ENCODE assay signal across 8 cellular contexts in the genomic region with DNA sequence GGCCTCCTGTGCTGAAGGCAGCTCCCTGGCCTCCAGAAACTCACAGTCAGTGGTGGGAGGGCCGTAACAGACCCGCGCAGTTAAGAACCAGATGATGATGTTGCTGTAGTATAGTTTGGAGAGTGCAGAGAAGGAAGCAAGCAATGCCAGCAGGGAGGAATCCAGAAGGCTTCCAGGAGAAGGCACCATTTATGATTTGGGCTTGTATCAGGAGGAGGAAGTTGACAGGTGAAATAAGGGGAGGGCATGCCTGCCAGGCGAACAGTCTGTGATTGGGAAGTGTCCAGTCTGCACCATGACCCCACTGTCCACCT. TPM values are rescaled to one million over a fixed set of nuclear protein-coding genes. Genes with fewer than 3 reads are reported as not detected.
DNase-seq lines count a peak whose midpoint lies in the region; ATAC-seq and TF ChIP-seq lines count a peak whose summit lies in the region.

No MANE protein-coding gene starts in this region.

- DNase-seq in DMS53 treated with DMSO at 0.1 percent for 48 hours (lab: John Stamatoyannopoulos, UW; ENCODE audit: unreplicated experiment) (peak; percentile 33), DMS53 (lab: John Stamatoyannopoulos, UW) (no peak), glutamatergic neuron (no peak), spleen (no peak), erythroblast (lab: John Stamatoyannopoulos, UW) (no peak)
- DNase-seq in activated CD4-positive, alpha-beta memory T cell treated with anti-CD3 and anti-CD28 coated beads, Interleukin-2, amount 10 ng/mL, durations not matched to agents 7 days and 5 days, result no peak

- peaks cover 50% of the 10 kb centered on the region for H3K4me1 Mint-ChIP-seq in activated CD4-positive, alpha-beta memory T cell treated with anti-CD3 and anti-CD28 coated beads, Interleukin-2, amount 10 ng/mL, durations not matched to agents 7 days and 5 days
- H3K4me1 Mint-ChIP-seq in glutamatergic neuron (ENCODE audit: low read depth, unreplicated experiment), result peaks cover 9% of the 10 kb centered on the region

- no peaks in the 10 kb centered on the region for H3K36me3 Mint-ChIP-seq in activated CD4-positive, alpha-beta memory T cell treated with anti-CD3 and anti-CD28 coated beads, Interleukin-2, amount 10 ng/mL, durations not matched to agents 7 days and 5 days (ENCODE audit: low read depth)
- H3K36me3 Mint-ChIP-seq in glutamatergic neuron (ENCODE audit: unreplicated experiment), result no peaks in the 10 kb centered on the region

- H3K27me3 ChIP-seq in spleen (replicated peaks in 1 of 7), result peaks cover 0 to 8% (median 0%) of the 10 kb centered on the region in 7 donors

- CTCF ChIA-PET in activated CD4-positive, alpha-beta memory T cell treated with anti-CD3 and anti-CD28 coated beads, Interleukin-2, amount 10 ng/mL, durations not matched to agents 7 days and 5 days (lab: Charles Lee), result interaction anchor here (0.9 to 3.3 kb wide), 4 partner anchors 8 to 15 kb away, joined by 3 to 17 read pairs (median 6); a partner anchor contains a TSS

- no peak for TF ChIP-seq POLR2A in spleen (IDR thresholded peaks at IDR 0.05)
- no peak for TF ChIP-seq POLR2A in erythroblast (IDR thresholded peaks at IDR 0.05; ENCODE audit: low read length)

- H3K9me3 Mint-ChIP-seq in activated CD4-positive, alpha-beta memory T cell treated with anti-CD3 and anti-CD28 coated beads, Interleukin-2, amount 10 ng/mL, durations not matched to agents 7 days and 5 days, result no peaks in the 10 kb centered on the region
- peaks cover 3% of the 10 kb centered on the region for H3K9me3 Mint-ChIP-seq in glutamatergic neuron (ENCODE audit: unreplicated experiment)

- no peak for TF ChIP-seq CTCF in glutamatergic neuron (IDR thresholded peaks at IDR 0.05; ENCODE audit: partially characterized antibody, unreplicated experiment)
- TF ChIP-seq CTCF in spleen (IDR thresholded peaks at IDR 0.05 in 8 of 11, conservative IDR thresholded peaks at IDR 0.05 in 3 of 11), result no peak

- peaks cover 2% of the 10 kb centered on the region for H3K27me3 Mint-ChIP-seq in activated CD4-positive, alpha-beta memory T cell treated with anti-CD3 and anti-CD28 coated beads, Interleukin-2, amount 10 ng/mL, durations not matched to agents 7 days and 5 days
- peaks cover 5% of the 10 kb centered on the region for H3K27me3 Mint-ChIP-seq in glutamatergic neuron (ENCODE audit: unreplicated experiment)

- H3K27ac Mint-ChIP-seq in activated CD4-positive, alpha-beta memory T cell treated with anti-CD3 and anti-CD28 coated beads, Interleukin-2, amount 10 ng/mL, durations not matched to agents 7 days and 5 days, result no peak overlapping the region
- H3K27ac Mint-ChIP-seq in glutamatergic neuron (ENCODE audit: unreplicated experiment), result no peak overlapping the region

- peak overlapping the region in 6 of 8 donors; percentile 16 to 62 (median 27) for H3K4me3 ChIP-seq in spleen

- no peaks in the 10 kb centered on the region for H3K36me3 ChIP-seq in spleen

- 12 to 25% (median 14%) methylated on average over 4 of the region's 4 CpGs for WGBS in spleen, 5 donors

- H3K27ac ChIP-seq in spleen, result peak overlapping the region; percentile 36 to 89 (median 82)

- H3K9me3 ChIP-seq in spleen, result no peaks in the 10 kb centered on the region

- H3K4me3 Mint-ChIP-seq in activated CD4-positive, alpha-beta memory T cell treated with anti-CD3 and anti-CD28 coated beads, Interleukin-2, amount 10 ng/mL, durations not matched to agents 7 days and 5 days, result peak overlapping the region; percentile 68
- peak overlapping the region; percentile 75 for H3K4me3 Mint-ChIP-seq in glutamatergic neuron (ENCODE audit: unreplicated experiment)

- POLR2A ChIA-PET in activated CD4-positive, alpha-beta memory T cell treated with anti-CD3 and anti-CD28 coated beads, Interleukin-2, amount 10 ng/mL, durations not matched to agents 7 days and 5 days (lab: Charles Lee), result interaction anchor here (1.5 to 3.0 kb wide), 2 partner anchors 28 to 103 kb away, joined by 4 to 10 read pairs; a partner anchor contains a TSS

- ATAC-seq in HG03175 (IDR thresholded peaks at IDR 0.05; ENCODE audit: unreplicated experiment), result no peak
- no peak for ATAC-seq in GM21447 (IDR thresholded peaks at IDR 0.05; ENCODE audit: unreplicated experiment)

- intact Hi-C loops in spleen (cut with DNase I; ENCODE audit: low total_unique reads), result no loop called here

- peaks cover 20 to 74% (median 61%) of the 10 kb centered on the region in 6 donors for H3K4me1 ChIP-seq in spleen

RNA-seq across cellular contexts. Expression of a gene that starts 13.3 kb away (rescaled TPM):
- 100 to 1,000 TPM in 1 of 2 experiments, 10 to 100 TPM in 1; 97.9 to 100 TPM for total RNA-seq in activated CD4-positive, alpha-beta memory T cell treated with anti-CD3 and anti-CD28 coated beads, Interleukin-2, amount 10 ng/mL, durations not matched to agents 7 days and 5 days
- total RNA-seq in glutamatergic neuron (ENCODE audit: unreplicated experiment) (11.5 TPM), spleen (10 to 100 TPM; 22.6 to 34.4 (median 28.3) TPM)
- 10 to 100 TPM; 14.9 to 32.2 (median 20.6) TPM for polyA plus RNA-seq in spleen

RNA-seq across cellular contexts. Expression of a gene that starts 27.8 kb away (rescaled TPM):
- 10 to 100 TPM; 54.2 to 55.1 TPM for total RNA-seq in activated CD4-positive, alpha-beta memory T cell treated with anti-CD3 and anti-CD28 coated beads, Interleukin-2, amount 10 ng/mL, durations not matched to agents 7 days and 5 days
- 0.34 TPM for total RNA-seq in glutamatergic neuron (ENCODE audit: unreplicated experiment)
- 10 to 100 TPM; 42.1 to 95.6 (median 68.1) TPM for total RNA-seq in spleen
- 10 to 100 TPM in 2 of 3 donors, 1 to 10 TPM in 1; 9.9 to 37.9 (median 20.0) TPM for polyA plus RNA-seq in spleen

Comparison
In these comparisons a context has a peak if more than half of its experiments do, and no peak if none do; other contexts are left out.
1. RNA of a gene that starts 27.8 kb away (total RNA-seq): 42.1 to 95.6 TPM in spleen and 54.2 to 55.1 TPM in activated CD4-positive, alpha-beta memory T cell treated with anti-CD3 and anti-CD28 coated beads, Interleukin-2, amount 10 ng/mL, durations not matched to agents 7 days and 5 days; 0.34 TPM in glutamatergic neuron (single experiment); every median in the first group is over 10 times any median in the second.